Comparison of ENCODE assay signal across 20 cellular contexts in genomic region chr1:167679714-167680113, GRCh38. TPM values are rescaled to one million over a fixed set of nuclear protein-coding genes. Genes with fewer than 3 reads are reported as not detected.
DNase-seq lines count a peak whose midpoint lies in the region; ATAC-seq and TF ChIP-seq lines count a peak whose summit lies in the region.
"Had no signal": no experiment of that assay in that cellular context is flagged by ENCODE, and none has a peak within 500 bp of the region (broad histone marks: within the 10 kb centered on the region; RNA-seq: fewer than 3 reads in every experiment).

No MANE protein-coding gene starts in this region.

- intact Hi-C loops in breast epithelium (cut with DNase I; ENCODE audit: low total_unique reads) (no loop called here), MCF 10A (cut with micrococcal nuclease) (no loop called here), right lobe of liver (cut with DNase I) (loop anchor here in 1 of 2 donors (10.0 kb wide), 1 partner anchor 75 kb away; no protein-coding TSS in a partner anchor)

- H3K27ac Mint-ChIP-seq in MCF 10A (ENCODE audit: low read depth, unreplicated experiment) = no peak overlapping the region
- no peak overlapping the region for H3K27ac Mint-ChIP-seq in activated T-helper 17 cell treated with anti-CD3 and anti-CD28 coated beads, Interleukin-2, amount 50 U/mL, for 72 hours
- H3K27ac Mint-ChIP-seq in stimulated activated memory B cell treated with anti-CD40 and anti-IgM and Interleukin-4, amounts not matched to agents 10 μg/mL and 1 μg/mL and 100 μg/mL, for 72 hours = no peak overlapping the region
- H3K27ac Mint-ChIP-seq: GM23338 had no signal

- H3K27ac ChIP-seq in breast epithelium = peak overlapping the region; percentile 50 to 74
- H3K27ac ChIP-seq in Karpas-422 (ENCODE audit: low read length) = peak overlapping the region; percentile 98
- H3K27ac ChIP-seq in right lobe of liver = no peak overlapping the region
- peak overlapping the region; percentile 94 for H3K27ac ChIP-seq in skeletal muscle tissue (ENCODE audit: low read depth, low read length)
- H3K27ac ChIP-seq: 22Rv1, C4-2B, KMS-11, PC-9 had no signal

- peak; percentile 33 to 62 (median 53) for ATAC-seq in right lobe of liver
- ATAC-seq in activated T-helper 17 cell treated with anti-CD3 and anti-CD28 coated beads, Interleukin-2, amount 50 U/mL, for 72 hours (replicated peaks) = no peak
- ATAC-seq in stimulated activated memory B cell treated with anti-CD40 and anti-IgM and Interleukin-4, amounts not matched to agents 10 μg/mL and 1 μg/mL and 100 μg/mL, for 72 hours = no peak
- ATAC-seq: GM23338 had no signal

- H3K9ac ChIP-seq in Karpas-422 (ENCODE audit: low read length) (peak overlapping the region; percentile 23; the same call in 1 of the 2 replicates), skeletal muscle tissue (ENCODE audit: low read depth in 1 of 3, low read length in 3 of 3) (no peak overlapping the region)
- H3K9ac ChIP-seq: KMS-11 had no signal

- H3K4me3 ChIP-seq in breast epithelium = no peak overlapping the region
- no peak overlapping the region for H3K4me3 ChIP-seq in Karpas-422 (ENCODE audit: low read length)
- no peak overlapping the region for H3K4me3 ChIP-seq in right lobe of liver
- H3K4me3 ChIP-seq in skeletal muscle tissue (ENCODE audit: low read length in 3 of 3) = no peak overlapping the region
- no peak overlapping the region for H3K4me3 ChIP-seq in MG63
- H3K4me3 ChIP-seq: GM23338, PC-9 had no signal

- H3K36me3 Mint-ChIP-seq in MCF 10A (ENCODE audit: insufficient read depth, unreplicated experiment) = no peaks in the 10 kb centered on the region
- peaks cover 52% of the 10 kb centered on the region for H3K36me3 Mint-ChIP-seq in activated T-helper 17 cell treated with anti-CD3 and anti-CD28 coated beads, Interleukin-2, amount 50 U/mL, for 72 hours (ENCODE audit: low read depth)
- peaks cover 33% of the 10 kb centered on the region for H3K36me3 Mint-ChIP-seq in stimulated activated memory B cell treated with anti-CD40 and anti-IgM and Interleukin-4, amounts not matched to agents 10 μg/mL and 1 μg/mL and 100 μg/mL, for 72 hours

- H3K27me3 Mint-ChIP-seq in MCF 10A (ENCODE audit: insufficient read depth, unreplicated experiment) = no peaks in the 10 kb centered on the region
- H3K27me3 Mint-ChIP-seq in activated T-helper 17 cell treated with anti-CD3 and anti-CD28 coated beads, Interleukin-2, amount 50 U/mL, for 72 hours = no peaks in the 10 kb centered on the region
- no peaks in the 10 kb centered on the region for H3K27me3 Mint-ChIP-seq in stimulated activated memory B cell treated with anti-CD40 and anti-IgM and Interleukin-4, amounts not matched to agents 10 μg/mL and 1 μg/mL and 100 μg/mL, for 72 hours

- H3K79me2 ChIP-seq in Karpas-422 (ENCODE audit: low read length) = peaks cover 4% of the 10 kb centered on the region; the same call in 1 of the 2 replicates

- DNase-seq in breast epithelium (ENCODE audit: low spot score in 2 of 2) (peak in 1 of 2 donors; percentile 62), MCF 10A (ENCODE audit: unreplicated experiment) (no peak), Karpas-422 (no peak), right lobe of liver (no peak), MG63 (no peak)
- DNase-seq: Calu3, GF-D8, NCI-H1105 treated with DMSO at 0.1 percent for 48 hours, NCI-H1930, NCI-H2171 treated with DMSO at 0.1 percent for 48 hours, NCI-H774, PC-9 had no signal

- H3K36me3 ChIP-seq in breast epithelium (no peaks in the 10 kb centered on the region), Karpas-422 (ENCODE audit: insufficient read depth, low read length) (no peaks in the 10 kb centered on the region), right lobe of liver (no peaks in the 10 kb centered on the region), skeletal muscle tissue (ENCODE audit: control insufficient read depth in 3 of 3, insufficient read depth in 3 of 3, low read length in 3 of 3) (no peaks in the 10 kb centered on the region), MG63 (no peaks in the 10 kb centered on the region)

- H3K27me3 ChIP-seq in breast epithelium (no peaks in the 10 kb centered on the region), Karpas-422 (ENCODE audit: low read length) (no peaks in the 10 kb centered on the region), right lobe of liver (no peaks in the 10 kb centered on the region), skeletal muscle tissue (ENCODE audit: control insufficient read depth in 3 of 3, insufficient read depth in 3 of 3, low read length in 3 of 3) (no peaks in the 10 kb centered on the region), MG63 (no peaks in the 10 kb centered on the region)

- POLR2A ChIA-PET in MCF 10A (lab: Yijun Ruan, JAX) = no interaction called here

- H3K4me1 ChIP-seq in breast epithelium (no peaks in the 10 kb centered on the region), Karpas-422 (ENCODE audit: low read length) (peaks cover 98% of the 10 kb centered on the region), right lobe of liver (no peaks in the 10 kb centered on the region), skeletal muscle tissue (ENCODE audit: control insufficient read depth in 3 of 3, insufficient read depth in 3 of 3, low read length in 3 of 3) (peaks cover 58 to 81% (median 71%) of the 10 kb centered on the region in 3 donors)

- H3K9me3 ChIP-seq in breast epithelium (no peaks in the 10 kb centered on the region), Karpas-422 (ENCODE audit: low read length) (no peaks in the 10 kb centered on the region), right lobe of liver (no peaks in the 10 kb centered on the region), skeletal muscle tissue (ENCODE audit: control insufficient read depth in 3 of 3, low read length in 3 of 3) (no peaks in the 10 kb centered on the region), MG63 (no peaks in the 10 kb centered on the region)

- no peak overlapping the region for H2AFZ ChIP-seq in Karpas-422 (ENCODE audit: low read length)
- H2AFZ ChIP-seq: GM23338, PC-9 had no signal

- TF ChIP-seq CTCF in breast epithelium (IDR thresholded peaks at IDR 0.05) (no peak), MCF 10A (IDR thresholded peaks at IDR 0.05; ENCODE audit: unreplicated experiment) (no peak), right lobe of liver (IDR thresholded peaks at IDR 0.05) (no peak)

- H3K9me2 ChIP-seq in Karpas-422 (replicated peaks; ENCODE audit: insufficient read depth, low read length) = no peaks in the 10 kb centered on the region

- TF ChIP-seq POLR2A in breast epithelium (IDR thresholded peaks at IDR 0.05) (no peak), right lobe of liver (IDR thresholded peaks at IDR 0.05) (no peak)

- peak overlapping the region; percentile 60 for H3K4me2 ChIP-seq in Karpas-422 (ENCODE audit: low read depth, low read length, poor library complexity, severe bottlenecking)
- H3K4me2 ChIP-seq: GM23338, KMS-11, PC-9 had no signal

- WGBS in right lobe of liver (ENCODE audit: insufficient coverage, low coverage, low lambda C conversion rate, missing lambda C conversion rate) = 84% methylated on average over 4 of the region's 6 CpGs

- no peaks in the 10 kb centered on the region for H4K20me1 ChIP-seq in Karpas-422 (ENCODE audit: insufficient read depth, low read depth, low read length)

- H3K9me3 Mint-ChIP-seq in MCF 10A (ENCODE audit: unreplicated experiment) = no peaks in the 10 kb centered on the region
- no peaks in the 10 kb centered on the region for H3K9me3 Mint-ChIP-seq in activated T-helper 17 cell treated with anti-CD3 and anti-CD28 coated beads, Interleukin-2, amount 50 U/mL, for 72 hours
- no peaks in the 10 kb centered on the region for H3K9me3 Mint-ChIP-seq in stimulated activated memory B cell treated with anti-CD40 and anti-IgM and Interleukin-4, amounts not matched to agents 10 μg/mL and 1 μg/mL and 100 μg/mL, for 72 hours
- H3K9me3 Mint-ChIP-seq: GM23338 had no signal

- CTCF ChIA-PET in MCF 10A (lab: Yijun Ruan, JAX) = interaction anchor here (0.6 to 4.3 kb wide), 6 partner anchors 8 to 509 kb away, joined by 3 to 33 read pairs (median 6); no protein-coding TSS in a partner anchor

- BruUV-seq in MCF 10A (replicated peaks; lab: Mats Ljungman, UMichigan) = no TSS peak

- peaks cover 17% of the 10 kb centered on the region for H3K4me1 Mint-ChIP-seq in MCF 10A (ENCODE audit: insufficient read depth, unreplicated experiment)
- H3K4me1 Mint-ChIP-seq in activated T-helper 17 cell treated with anti-CD3 and anti-CD28 coated beads, Interleukin-2, amount 50 U/mL, for 72 hours = peaks cover 11% of the 10 kb centered on the region
- H3K4me1 Mint-ChIP-seq in stimulated activated memory B cell treated with anti-CD40 and anti-IgM and Interleukin-4, amounts not matched to agents 10 μg/mL and 1 μg/mL and 100 μg/mL, for 72 hours = peaks cover 11% of the 10 kb centered on the region

- no peak overlapping the region for H3K4me3 Mint-ChIP-seq in MCF 10A (ENCODE audit: unreplicated experiment)
- no peak overlapping the region for H3K4me3 Mint-ChIP-seq in activated T-helper 17 cell treated with anti-CD3 and anti-CD28 coated beads, Interleukin-2, amount 50 U/mL, for 72 hours
- no peak overlapping the region for H3K4me3 Mint-ChIP-seq in stimulated activated memory B cell treated with anti-CD40 and anti-IgM and Interleukin-4, amounts not matched to agents 10 μg/mL and 1 μg/mL and 100 μg/mL, for 72 hours
- H3K4me3 Mint-ChIP-seq: GM23338 had no signal

RNA-seq across cellular contexts. Expression of gene MPZL1, which starts 42.1 kb away (rescaled TPM):
- total RNA-seq in breast epithelium (10 to 100 TPM; 43.5 to 86.8 (median 86.2) TPM), MCF 10A (2022) (164 and 169 TPM in 2 replicates), right lobe of liver (10 to 100 TPM; 15.7 to 43.3 (median 18.9) TPM), skeletal muscle tissue (41.8 TPM)
- total RNA-seq in Karpas-422 (2014; rRNA removed; shearing (Covaris generic); ENCODE audit: low replicate concordance) = 13.5 and 24.9 TPM in 2 replicates
- 10 to 100 TPM; 24.4 to 27.0 TPM for total RNA-seq in activated T-helper 17 cell treated with anti-CD3 and anti-CD28 coated beads, Interleukin-2, amount 50 U/mL, for 72 hours
- 126 and 136 TPM in 2 replicates for total RNA-seq in MG63 (2014; rRNA removed; shearing (Covaris generic); ENCODE audit: low replicate concordance)

RNA-seq across cellular contexts. Expression of gene RCSD1, which starts 49.7 kb away (rescaled TPM):
- total RNA-seq in breast epithelium (10 to 100 TPM; 11.5 to 29.0 (median 12.0) TPM), MCF 10A (2022) (0.16 and 0.27 TPM in 2 replicates), right lobe of liver (1 to 10 TPM; 2.4 to 8.4 (median 5.0) TPM), skeletal muscle tissue (45.9 TPM)
- 85.4 and 116 TPM in 2 replicates for total RNA-seq in Karpas-422 (2014; rRNA removed; shearing (Covaris generic); ENCODE audit: low replicate concordance)
- total RNA-seq in activated T-helper 17 cell treated with anti-CD3 and anti-CD28 coated beads, Interleukin-2, amount 50 U/mL, for 72 hours = 10 to 100 TPM; 69.0 to 75.5 TPM
- total RNA-seq in MG63 (2014; rRNA removed; shearing (Covaris generic); ENCODE audit: low replicate concordance) = not detected in 2 replicates
- total RNA-seq: Calu3, NCI-H460, PC-9 had no signal

Comparison
In these comparisons a context has a peak if more than half of its experiments do, and no peak if none do; other contexts are left out.
1. H3K27ac ChIP-seq: peak in breast epithelium (2 of 2), Karpas-422 (single experiment) and skeletal muscle tissue (single experiment); none in right lobe of liver (0 of 3).
2. ATAC-seq: peak in right lobe of liver (4 of 4); none in activated T-helper 17 cell treated with anti-CD3 and anti-CD28 coated beads, Interleukin-2, amount 50 U/mL, for 72 hours (single experiment) and stimulated activated memory B cell treated with anti-CD40 and anti-IgM and Interleukin-4, amounts not matched to agents 10 μg/mL and 1 μg/mL and 100 μg/mL, for 72 hours (single experiment).